In genomic region chr1:121400108-121400507, GRCh38 we compare ENCODE assay signal across 8 cellular contexts.
DNase-seq lines count a peak whose midpoint lies in the region; ATAC-seq, FAIRE-seq and TF ChIP-seq lines count a peak whose summit lies in the region.
"Not testable (repeated sequence)": the region's sequence is repeated elsewhere in the genome, so short reads cannot be mapped to it uniquely, and the experiment has no call there.

No MANE protein-coding gene starts in this region.

- not testable (repeated sequence) for H2BK120ac ChIP-seq in H9 (ENCODE audit: low read depth, low read length, poor library complexity, severe bottlenecking)

- not testable (repeated sequence) for H4K20me1 ChIP-seq in H9 (ENCODE audit: control insufficient read depth, insufficient read depth, insufficient read length); astrocyte (ENCODE audit: insufficient read depth, low read length)

- intact Hi-C loops in CD14-positive monocyte (cut with micrococcal nuclease); activated CD4-positive, alpha-beta T cell treated with anti-CD3 and anti-CD28 coated beads for 36 hours (cut with DNase I, micrococcal nuclease): not testable (repeated sequence)
- intact Hi-C loops in activated T-helper 1 cell treated with anti-CD3 and anti-CD28 coated beads, Interleukin-12 subunit alpha, Interleukin-12 subunit beta, Interleukin-2, Interleukin-4 antibody, amounts not matched to agents 30 ng/mL and 10 ng/mL and 1 ng/mL, durations not matched to agents 14 hours and 24 hours and 36 hours (cut with micrococcal nuclease) = loop anchor here (2.0 kb wide), 1 partner anchor 15 kb away; no protein-coding TSS in a partner anchor

- not testable (repeated sequence) for H4K91ac ChIP-seq in H9 (ENCODE audit: insufficient read length, low read depth, low read length)

- POLR2A ChIA-PET in activated CD4-positive, alpha-beta T cell treated with anti-CD3 and anti-CD28 coated beads for 36 hours (lab: Charles Lee) = not testable (repeated sequence)

- H3K23me2 ChIP-seq in H9 (ENCODE audit: insufficient read length, low read depth, low read length, poor library complexity, severe bottlenecking) = not testable (repeated sequence)

- not testable (repeated sequence) for H2BK5ac ChIP-seq in H9 (ENCODE audit: insufficient read length, low read length)

- TF ChIP-seq CTCF in CD14-positive monocyte (IDR thresholded peaks at IDR 0.05); H9 (conservative IDR thresholded peaks at IDR 0.05); astrocyte (IDR thresholded peaks at IDR 0.05; ENCODE audit: insufficient read depth, low read depth, low read length); glutamatergic neuron (IDR thresholded peaks at IDR 0.05; ENCODE audit: partially characterized antibody, unreplicated experiment); nephron progenitor cell (IDR thresholded peaks at IDR 0.05): not testable (repeated sequence)

- not testable (repeated sequence) for H3T11ph ChIP-seq in H9 (ENCODE audit: low read length)

- H3K36me3 ChIP-seq in astrocyte (ENCODE audit: insufficient read depth, low read length) = not testable (repeated sequence)

- not testable (repeated sequence) for H3K14ac ChIP-seq in H9 (ENCODE audit: insufficient read depth, low read length)

- H3K36me3 Mint-ChIP-seq in CD14-positive monocyte = peaks cover 9 to 17% of the 10 kb centered on the region in 2 donors
- H3K36me3 Mint-ChIP-seq in H9 (ENCODE audit: insufficient read depth in 1 of 3, low read depth in 3 of 3) = peaks cover 16 to 19% (median 18%) of the 10 kb centered on the region in 3 experiments
- peaks cover 18% of the 10 kb centered on the region for H3K36me3 Mint-ChIP-seq in activated CD4-positive, alpha-beta T cell treated with anti-CD3 and anti-CD28 coated beads for 36 hours (ENCODE audit: low read depth)
- peaks cover 15% of the 10 kb centered on the region for H3K36me3 Mint-ChIP-seq in activated T-helper 1 cell treated with anti-CD3 and anti-CD28 coated beads, Interleukin-12 subunit alpha, Interleukin-12 subunit beta, Interleukin-2, Interleukin-4 antibody, amounts not matched to agents 30 ng/mL and 10 ng/mL and 1 ng/mL, durations not matched to agents 14 hours and 24 hours and 36 hours (ENCODE audit: low read depth)
- H3K36me3 Mint-ChIP-seq in astrocyte (ENCODE audit: low read depth, unreplicated experiment) = peaks cover 16% of the 10 kb centered on the region
- peaks cover 16% of the 10 kb centered on the region for H3K36me3 Mint-ChIP-seq in glutamatergic neuron (ENCODE audit: unreplicated experiment)
- H3K36me3 Mint-ChIP-seq in nephron progenitor cell (ENCODE audit: low read depth) = peaks cover 18% of the 10 kb centered on the region

- H3K18ac ChIP-seq in H9 (ENCODE audit: insufficient read length, low read depth, low read length) = not testable (repeated sequence)

- not testable (repeated sequence) for H3K56ac ChIP-seq in H9 (ENCODE audit: insufficient read length, low read depth, low read length)

- H3K9ac ChIP-seq in H9 (ENCODE audit: extremely low read depth, insufficient read length, low read length); astrocyte (ENCODE audit: low read length): not testable (repeated sequence)

- not testable (repeated sequence) for H3K4me1 ChIP-seq in H9 (ENCODE audit: insufficient read depth, low read length); astrocyte (ENCODE audit: insufficient read depth, low read length)

- not testable (repeated sequence) for FAIRE-seq in astrocyte (lab: Jason Lieb, UNC)

- not testable (repeated sequence) for H4K8ac ChIP-seq in H9 (replicated peaks; ENCODE audit: insufficient read length, low read depth, low read length)

- H2AFZ ChIP-seq in H9 (ENCODE audit: low read length); astrocyte (ENCODE audit: low read depth, low read length): not testable (repeated sequence)

- H3K27me3 ChIP-seq in H9 (ENCODE audit: insufficient read depth, low read length); astrocyte (ENCODE audit: insufficient read depth, low read length): not testable (repeated sequence)

- H3K23ac ChIP-seq in H9 (ENCODE audit: insufficient read length, low read depth, low read length) = not testable (repeated sequence)

- DNase-seq in CD14-positive monocyte (ENCODE audit: low spot score); H9; activated CD4-positive, alpha-beta T cell treated with anti-CD3 and anti-CD28 coated beads for 36 hours; activated T-helper 1 cell treated with anti-CD3 and anti-CD28 coated beads, Interleukin-12 subunit alpha, Interleukin-12 subunit beta, Interleukin-2, Interleukin-4 antibody, amounts not matched to agents 30 ng/mL and 10 ng/mL and 1 ng/mL, durations not matched to agents 14 hours and 24 hours and 36 hours (ENCODE audit: low spot score); astrocyte (ENCODE audit: low read depth); glutamatergic neuron; nephron progenitor cell; stimulated activated naive CD8-positive, alpha-beta T cell treated with anti-CD3 and anti-CD28 coated beads, Interleukin-15, amount 100 ng/mL, for 72 hours: not testable (repeated sequence)

- not testable (repeated sequence) for H4K5ac ChIP-seq in H9 (ENCODE audit: insufficient read length, low read depth, low read length)

- H3K79me2 ChIP-seq in H9 (ENCODE audit: insufficient read depth, low read length); astrocyte (ENCODE audit: insufficient read depth, low read length): not testable (repeated sequence)

- CTCF ChIA-PET in activated CD4-positive, alpha-beta T cell treated with anti-CD3 and anti-CD28 coated beads for 36 hours (lab: Charles Lee) = not testable (repeated sequence)

- not testable (repeated sequence) for H2BK15ac ChIP-seq in H9 (ENCODE audit: low read depth, low read length)

- H3K4me3 Mint-ChIP-seq in CD14-positive monocyte (peak overlapping the region in 1 of 2 donors; percentile 5), H9 (peak overlapping the region; percentile 75 to 88; a peak in 4 of 5 replicates), glutamatergic neuron (ENCODE audit: unreplicated experiment) (peak overlapping the region; percentile 88), nephron progenitor cell (peak overlapping the region; percentile 86)
- H3K4me3 Mint-ChIP-seq in activated CD4-positive, alpha-beta T cell treated with anti-CD3 and anti-CD28 coated beads for 36 hours = peak overlapping the region; percentile 59
- peak overlapping the region; percentile 1 for H3K4me3 Mint-ChIP-seq in activated T-helper 1 cell treated with anti-CD3 and anti-CD28 coated beads, Interleukin-12 subunit alpha, Interleukin-12 subunit beta, Interleukin-2, Interleukin-4 antibody, amounts not matched to agents 30 ng/mL and 10 ng/mL and 1 ng/mL, durations not matched to agents 14 hours and 24 hours and 36 hours
- not testable (repeated sequence) for H3K4me3 Mint-ChIP-seq in astrocyte (ENCODE audit: unreplicated experiment)
- peak overlapping the region; percentile 1 to 46 for H3K4me3 Mint-ChIP-seq in stimulated activated naive CD8-positive, alpha-beta T cell treated with anti-CD3 and anti-CD28 coated beads, Interleukin-15, amount 100 ng/mL, for 72 hours

- not testable (repeated sequence) for H3K27ac ChIP-seq in H9 (ENCODE audit: insufficient read length, low read depth, low read length); astrocyte (ENCODE audit: low read depth, low read length)

- H3K9me3 ChIP-seq in H9 (ENCODE audit: control insufficient read depth, low read depth, low read length); astrocyte (ENCODE audit: insufficient read depth, low read depth, low read length): not testable (repeated sequence)

- WGBS in H9 (ENCODE audit: extremely low coverage, insufficient read length, low lambda C conversion rate) = 100% methylated on average over 3 of the region's 3 CpGs

- H2BK20ac ChIP-seq in H9 (ENCODE audit: low read depth, low read length, poor library complexity, severe bottlenecking) = not testable (repeated sequence)

- ATAC-seq in activated CD4-positive, alpha-beta T cell treated with anti-CD3 and anti-CD28 coated beads for 36 hours; stimulated activated naive CD8-positive, alpha-beta T cell treated with anti-CD3 and anti-CD28 coated beads, Interleukin-15, amount 100 ng/mL, for 72 hours: not testable (repeated sequence)

- H3K27ac Mint-ChIP-seq in CD14-positive monocyte = peak overlapping the region in 4 of 7 donors; percentile 8 to 60 (median 14)
- H3K27ac Mint-ChIP-seq in H9; glutamatergic neuron (ENCODE audit: unreplicated experiment): not testable (repeated sequence)
- peak overlapping the region; percentile 62 for H3K27ac Mint-ChIP-seq in activated CD4-positive, alpha-beta T cell treated with anti-CD3 and anti-CD28 coated beads for 36 hours
- peak overlapping the region; percentile 30 for H3K27ac Mint-ChIP-seq in activated T-helper 1 cell treated with anti-CD3 and anti-CD28 coated beads, Interleukin-12 subunit alpha, Interleukin-12 subunit beta, Interleukin-2, Interleukin-4 antibody, amounts not matched to agents 30 ng/mL and 10 ng/mL and 1 ng/mL, durations not matched to agents 14 hours and 24 hours and 36 hours
- H3K27ac Mint-ChIP-seq in astrocyte (ENCODE audit: unreplicated experiment) = peak overlapping the region; percentile 6
- peak overlapping the region; percentile 10 for H3K27ac Mint-ChIP-seq in nephron progenitor cell
- peak overlapping the region; percentile 92 to 94 for H3K27ac Mint-ChIP-seq in stimulated activated naive CD8-positive, alpha-beta T cell treated with anti-CD3 and anti-CD28 coated beads, Interleukin-15, amount 100 ng/mL, for 72 hours

- H2AK5ac ChIP-seq in H9 (ENCODE audit: insufficient read length, low read length) = not testable (repeated sequence)

- not testable (repeated sequence) for H3K4ac ChIP-seq in H9 (ENCODE audit: low read depth, low read length)

- H2BK12ac ChIP-seq in H9 (ENCODE audit: insufficient read length, low read depth, low read length) = not testable (repeated sequence)

- peaks cover 16 to 42% (median 30%) of the 10 kb centered on the region in 7 donors for H3K9me3 Mint-ChIP-seq in CD14-positive monocyte
- peaks cover 16 to 27% of the 10 kb centered on the region in 2 experiments for H3K9me3 Mint-ChIP-seq in H9
- H3K9me3 Mint-ChIP-seq in activated CD4-positive, alpha-beta T cell treated with anti-CD3 and anti-CD28 coated beads for 36 hours (ENCODE audit: low read depth) = peaks cover 16% of the 10 kb centered on the region
- peaks cover 19% of the 10 kb centered on the region for H3K9me3 Mint-ChIP-seq in activated T-helper 1 cell treated with anti-CD3 and anti-CD28 coated beads, Interleukin-12 subunit alpha, Interleukin-12 subunit beta, Interleukin-2, Interleukin-4 antibody, amounts not matched to agents 30 ng/mL and 10 ng/mL and 1 ng/mL, durations not matched to agents 14 hours and 24 hours and 36 hours
- H3K9me3 Mint-ChIP-seq in astrocyte (ENCODE audit: unreplicated experiment) = peaks cover 15% of the 10 kb centered on the region
- H3K9me3 Mint-ChIP-seq in glutamatergic neuron (ENCODE audit: unreplicated experiment) = not testable (repeated sequence)
- H3K9me3 Mint-ChIP-seq in nephron progenitor cell = peaks cover 29% of the 10 kb centered on the region
- peaks cover 17 to 19% of the 10 kb centered on the region in 2 donors for H3K9me3 Mint-ChIP-seq in stimulated activated naive CD8-positive, alpha-beta T cell treated with anti-CD3 and anti-CD28 coated beads, Interleukin-15, amount 100 ng/mL, for 72 hours

- H3K4me2 ChIP-seq in H9 (ENCODE audit: insufficient read depth, insufficient read length, low read length); astrocyte (ENCODE audit: low read length): not testable (repeated sequence)

- H3K4me1 Mint-ChIP-seq in CD14-positive monocyte; astrocyte (ENCODE audit: low read depth, unreplicated experiment); glutamatergic neuron (ENCODE audit: low read depth, unreplicated experiment): not testable (repeated sequence)
- H3K4me1 Mint-ChIP-seq in H9 (peaks cover 3 to 16% of the 10 kb centered on the region in 2 experiments; a peak in 2 of 4 replicates), nephron progenitor cell (peaks cover 21% of the 10 kb centered on the region)
- H3K4me1 Mint-ChIP-seq in activated CD4-positive, alpha-beta T cell treated with anti-CD3 and anti-CD28 coated beads for 36 hours = peaks cover 17% of the 10 kb centered on the region
- H3K4me1 Mint-ChIP-seq in activated T-helper 1 cell treated with anti-CD3 and anti-CD28 coated beads, Interleukin-12 subunit alpha, Interleukin-12 subunit beta, Interleukin-2, Interleukin-4 antibody, amounts not matched to agents 30 ng/mL and 10 ng/mL and 1 ng/mL, durations not matched to agents 14 hours and 24 hours and 36 hours (ENCODE audit: low read depth) = peaks cover 13% of the 10 kb centered on the region
- H3K4me1 Mint-ChIP-seq in stimulated activated naive CD8-positive, alpha-beta T cell treated with anti-CD3 and anti-CD28 coated beads, Interleukin-15, amount 100 ng/mL, for 72 hours = peaks cover 22% of the 10 kb centered on the region

- H3K27me3 Mint-ChIP-seq in CD14-positive monocyte (ENCODE audit: low read depth in 3 of 3) = peaks cover 14 to 30% (median 22%) of the 10 kb centered on the region in 3 donors
- peaks cover 32% of the 10 kb centered on the region for H3K27me3 Mint-ChIP-seq in H9 (ENCODE audit: low read depth)
- H3K27me3 Mint-ChIP-seq in activated CD4-positive, alpha-beta T cell treated with anti-CD3 and anti-CD28 coated beads for 36 hours = peaks cover 16% of the 10 kb centered on the region
- H3K27me3 Mint-ChIP-seq in activated T-helper 1 cell treated with anti-CD3 and anti-CD28 coated beads, Interleukin-12 subunit alpha, Interleukin-12 subunit beta, Interleukin-2, Interleukin-4 antibody, amounts not matched to agents 30 ng/mL and 10 ng/mL and 1 ng/mL, durations not matched to agents 14 hours and 24 hours and 36 hours (ENCODE audit: insufficient read depth); astrocyte (ENCODE audit: low read depth, unreplicated experiment): not testable (repeated sequence)
- peaks cover 13% of the 10 kb centered on the region for H3K27me3 Mint-ChIP-seq in glutamatergic neuron (ENCODE audit: unreplicated experiment)
- peaks cover 22% of the 10 kb centered on the region for H3K27me3 Mint-ChIP-seq in nephron progenitor cell (ENCODE audit: low read depth, poor library complexity)
- peaks cover 30% of the 10 kb centered on the region for H3K27me3 Mint-ChIP-seq in stimulated activated naive CD8-positive, alpha-beta T cell treated with anti-CD3 and anti-CD28 coated beads, Interleukin-15, amount 100 ng/mL, for 72 hours

- H3K79me1 ChIP-seq in H9 (ENCODE audit: insufficient read depth, low read depth, low read length, poor library complexity, severe bottlenecking) = not testable (repeated sequence)

- not testable (repeated sequence) for H3K4me3 ChIP-seq in astrocyte (ENCODE audit: insufficient read depth, low read depth, low read length)
